2 cellular contexts compared by ENCODE assay signal in the genomic region with DNA sequence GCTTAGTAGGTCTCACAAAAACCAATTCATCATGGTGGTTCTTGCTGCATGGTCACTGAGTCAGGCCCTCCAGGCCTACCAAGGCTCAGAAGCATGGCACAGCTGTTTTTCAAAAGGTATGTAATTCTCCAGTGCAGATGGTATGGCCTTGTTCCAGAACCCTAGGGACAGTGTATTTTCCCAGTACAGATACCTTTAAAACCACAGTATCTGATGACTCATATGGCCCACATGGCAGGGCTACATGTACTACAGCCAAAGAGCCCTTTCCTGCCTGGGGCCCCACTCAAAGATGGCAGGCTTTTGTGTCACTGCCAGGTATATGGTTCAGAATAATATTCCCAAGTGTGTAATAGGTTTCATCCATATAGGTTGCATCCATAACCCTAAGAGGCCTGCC.
TF ChIP-seq lines count a peak whose summit lies in the region.

No MANE protein-coding gene starts in this region.

TF ChIP-seq in K562, 482 proteins besides CTCF, POLR2A, EP300 and RAD21 (continues in another document):
- TF ChIP-seq JUN (IDR thresholded peaks at IDR 0.05; ENCODE audit: borderline replicate concordance, low read depth, low read length) (peak; percentile 61), JUN (CRISPR knock-in tag; IDR thresholded peaks at IDR 0.05; ENCODE audit: borderline replicate concordance) (no peak), ZKSCAN8 (CRISPR knock-in tag; IDR thresholded peaks at IDR 0.05) (no peak), ADNP (tag; IDR thresholded peaks at IDR 0.05) (no peak), MEIS2 (IDR thresholded peaks at IDR 0.05; ENCODE audit: partially characterized antibody) (no peak), HMG20A (CRISPR knock-in tag; conservative IDR thresholded peaks at IDR 0.05) (no peak), FOS (IDR thresholded peaks at IDR 0.05; ENCODE audit: extremely low read depth, insufficient read length) (peak; percentile 27), ILF3 (IDR thresholded peaks at IDR 0.05; ENCODE audit: borderline replicate concordance) (no peak), ZBTB8A (IDR thresholded peaks at IDR 0.05; ENCODE audit: partially characterized antibody) (no peak), NFIC (IDR thresholded peaks at IDR 0.05) (peak; percentile 34; the same call in 1 of the 2 replicates)
- TF ChIP-seq, protein P1, sequence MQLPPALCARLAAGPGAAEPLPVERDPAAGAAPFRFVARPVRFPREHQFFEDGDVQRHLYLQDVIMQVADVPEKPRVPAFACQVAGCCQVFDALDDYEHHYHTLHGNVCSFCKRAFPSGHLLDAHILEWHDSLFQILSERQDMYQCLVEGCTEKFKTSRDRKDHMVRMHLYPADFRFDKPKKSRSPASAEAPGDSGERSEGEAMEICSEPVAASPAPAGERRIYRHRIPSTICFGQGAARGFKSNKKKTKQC (CRISPR knock-in tag; IDR thresholded peaks at IDR 0.05): no peak
- TF ChIP-seq, protein P2, sequence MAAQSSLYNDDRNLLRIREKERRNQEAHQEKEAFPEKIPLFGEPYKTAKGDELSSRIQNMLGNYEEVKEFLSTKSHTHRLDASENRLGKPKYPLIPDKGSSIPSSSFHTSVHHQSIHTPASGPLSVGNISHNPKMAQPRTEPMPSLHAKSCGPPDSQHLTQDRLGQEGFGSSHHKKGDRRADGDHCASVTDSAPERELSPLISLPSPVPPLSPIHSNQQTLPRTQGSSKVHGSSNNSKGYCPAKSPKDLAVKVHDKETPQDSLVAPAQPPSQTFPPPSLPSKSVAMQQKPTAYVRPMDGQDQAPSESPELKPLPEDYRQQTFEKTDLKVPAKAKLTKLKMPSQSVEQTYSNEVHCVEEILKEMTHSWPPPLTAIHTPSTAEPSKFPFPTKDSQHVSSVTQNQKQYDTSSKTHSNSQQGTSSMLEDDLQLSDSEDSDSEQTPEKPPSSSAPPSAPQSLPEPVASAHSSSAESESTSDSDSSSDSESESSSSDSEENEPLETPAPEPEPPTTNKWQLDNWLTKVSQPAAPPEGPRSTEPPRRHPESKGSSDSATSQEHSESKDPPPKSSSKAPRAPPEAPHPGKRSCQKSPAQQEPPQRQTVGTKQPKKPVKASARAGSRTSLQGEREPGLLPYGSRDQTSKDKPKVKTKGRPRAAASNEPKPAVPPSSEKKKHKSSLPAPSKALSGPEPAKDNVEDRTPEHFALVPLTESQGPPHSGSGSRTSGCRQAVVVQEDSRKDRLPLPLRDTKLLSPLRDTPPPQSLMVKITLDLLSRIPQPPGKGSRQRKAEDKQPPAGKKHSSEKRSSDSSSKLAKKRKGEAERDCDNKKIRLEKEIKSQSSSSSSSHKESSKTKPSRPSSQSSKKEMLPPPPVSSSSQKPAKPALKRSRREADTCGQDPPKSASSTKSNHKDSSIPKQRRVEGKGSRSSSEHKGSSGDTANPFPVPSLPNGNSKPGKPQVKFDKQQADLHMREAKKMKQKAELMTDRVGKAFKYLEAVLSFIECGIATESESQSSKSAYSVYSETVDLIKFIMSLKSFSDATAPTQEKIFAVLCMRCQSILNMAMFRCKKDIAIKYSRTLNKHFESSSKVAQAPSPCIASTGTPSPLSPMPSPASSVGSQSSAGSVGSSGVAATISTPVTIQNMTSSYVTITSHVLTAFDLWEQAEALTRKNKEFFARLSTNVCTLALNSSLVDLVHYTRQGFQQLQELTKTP (IDR thresholded peaks at IDR 0.05; ENCODE audit: low read depth in 1 of 2, partially characterized antibody in 2 of 2): no peak
- TF ChIP-seq, protein P3, sequence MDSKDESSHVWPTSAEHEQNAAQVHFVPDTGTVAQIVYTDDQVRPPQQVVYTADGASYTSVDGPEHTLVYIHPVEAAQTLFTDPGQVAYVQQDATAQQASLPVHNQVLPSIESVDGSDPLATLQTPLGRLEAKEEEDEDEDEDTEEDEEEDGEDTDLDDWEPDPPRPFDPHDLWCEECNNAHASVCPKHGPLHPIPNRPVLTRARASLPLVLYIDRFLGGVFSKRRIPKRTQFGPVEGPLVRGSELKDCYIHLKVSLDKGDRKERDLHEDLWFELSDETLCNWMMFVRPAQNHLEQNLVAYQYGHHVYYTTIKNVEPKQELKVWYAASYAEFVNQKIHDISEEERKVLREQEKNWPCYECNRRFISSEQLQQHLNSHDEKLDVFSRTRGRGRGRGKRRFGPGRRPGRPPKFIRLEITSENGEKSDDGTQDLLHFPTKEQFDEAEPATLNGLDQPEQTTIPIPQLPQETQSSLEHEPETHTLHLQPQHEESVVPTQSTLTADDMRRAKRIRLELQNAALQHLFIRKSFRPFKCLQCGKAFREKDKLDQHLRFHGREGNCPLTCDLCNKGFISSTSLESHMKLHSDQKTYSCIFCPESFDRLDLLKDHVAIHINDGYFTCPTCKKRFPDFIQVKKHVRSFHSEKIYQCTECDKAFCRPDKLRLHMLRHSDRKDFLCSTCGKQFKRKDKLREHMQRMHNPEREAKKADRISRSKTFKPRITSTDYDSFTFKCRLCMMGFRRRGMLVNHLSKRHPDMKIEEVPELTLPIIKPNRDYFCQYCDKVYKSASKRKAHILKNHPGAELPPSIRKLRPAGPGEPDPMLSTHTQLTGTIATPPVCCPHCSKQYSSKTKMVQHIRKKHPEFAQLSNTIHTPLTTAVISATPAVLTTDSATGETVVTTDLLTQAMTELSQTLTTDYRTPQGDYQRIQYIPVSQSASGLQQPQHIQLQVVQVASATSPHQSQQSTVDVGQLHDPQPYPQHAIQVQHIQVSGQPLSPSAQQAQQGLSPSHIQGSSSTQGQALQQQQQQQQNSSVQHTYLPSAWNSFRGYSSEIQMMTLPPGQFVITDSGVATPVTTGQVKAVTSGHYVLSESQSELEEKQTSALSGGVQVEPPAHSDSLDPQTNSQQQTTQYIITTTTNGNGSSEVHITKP (IDR thresholded peaks at IDR 0.05; ENCODE audit: partially characterized antibody): peak; percentile 54
- TF ChIP-seq, protein P4, sequence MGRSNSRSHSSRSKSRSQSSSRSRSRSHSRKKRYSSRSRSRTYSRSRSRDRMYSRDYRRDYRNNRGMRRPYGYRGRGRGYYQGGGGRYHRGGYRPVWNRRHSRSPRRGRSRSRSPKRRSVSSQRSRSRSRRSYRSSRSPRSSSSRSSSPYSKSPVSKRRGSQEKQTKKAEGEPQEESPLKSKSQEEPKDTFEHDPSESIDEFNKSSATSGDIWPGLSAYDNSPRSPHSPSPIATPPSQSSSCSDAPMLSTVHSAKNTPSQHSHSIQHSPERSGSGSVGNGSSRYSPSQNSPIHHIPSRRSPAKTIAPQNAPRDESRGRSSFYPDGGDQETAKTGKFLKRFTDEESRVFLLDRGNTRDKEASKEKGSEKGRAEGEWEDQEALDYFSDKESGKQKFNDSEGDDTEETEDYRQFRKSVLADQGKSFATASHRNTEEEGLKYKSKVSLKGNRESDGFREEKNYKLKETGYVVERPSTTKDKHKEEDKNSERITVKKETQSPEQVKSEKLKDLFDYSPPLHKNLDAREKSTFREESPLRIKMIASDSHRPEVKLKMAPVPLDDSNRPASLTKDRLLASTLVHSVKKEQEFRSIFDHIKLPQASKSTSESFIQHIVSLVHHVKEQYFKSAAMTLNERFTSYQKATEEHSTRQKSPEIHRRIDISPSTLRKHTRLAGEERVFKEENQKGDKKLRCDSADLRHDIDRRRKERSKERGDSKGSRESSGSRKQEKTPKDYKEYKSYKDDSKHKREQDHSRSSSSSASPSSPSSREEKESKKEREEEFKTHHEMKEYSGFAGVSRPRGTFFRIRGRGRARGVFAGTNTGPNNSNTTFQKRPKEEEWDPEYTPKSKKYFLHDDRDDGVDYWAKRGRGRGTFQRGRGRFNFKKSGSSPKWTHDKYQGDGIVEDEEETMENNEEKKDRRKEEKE (IDR thresholded peaks at IDR 0.05; ENCODE audit: borderline replicate concordance in 1 of 2, control insufficient read depth in 1 of 2, low read depth in 2 of 2, low read length in 1 of 2): no peak

TF ChIP-seq in GM23338, 12 proteins besides CTCF, POLR2A, EP300 and RAD21:
- TF ChIP-seq, protein P5, sequence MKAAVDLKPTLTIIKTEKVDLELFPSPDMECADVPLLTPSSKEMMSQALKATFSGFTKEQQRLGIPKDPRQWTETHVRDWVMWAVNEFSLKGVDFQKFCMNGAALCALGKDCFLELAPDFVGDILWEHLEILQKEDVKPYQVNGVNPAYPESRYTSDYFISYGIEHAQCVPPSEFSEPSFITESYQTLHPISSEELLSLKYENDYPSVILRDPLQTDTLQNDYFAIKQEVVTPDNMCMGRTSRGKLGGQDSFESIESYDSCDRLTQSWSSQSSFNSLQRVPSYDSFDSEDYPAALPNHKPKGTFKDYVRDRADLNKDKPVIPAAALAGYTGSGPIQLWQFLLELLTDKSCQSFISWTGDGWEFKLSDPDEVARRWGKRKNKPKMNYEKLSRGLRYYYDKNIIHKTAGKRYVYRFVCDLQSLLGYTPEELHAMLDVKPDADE (IDR thresholded peaks at IDR 0.05): no peak
